ENCODE assay signal across 21 cellular contexts in the genomic region with DNA sequence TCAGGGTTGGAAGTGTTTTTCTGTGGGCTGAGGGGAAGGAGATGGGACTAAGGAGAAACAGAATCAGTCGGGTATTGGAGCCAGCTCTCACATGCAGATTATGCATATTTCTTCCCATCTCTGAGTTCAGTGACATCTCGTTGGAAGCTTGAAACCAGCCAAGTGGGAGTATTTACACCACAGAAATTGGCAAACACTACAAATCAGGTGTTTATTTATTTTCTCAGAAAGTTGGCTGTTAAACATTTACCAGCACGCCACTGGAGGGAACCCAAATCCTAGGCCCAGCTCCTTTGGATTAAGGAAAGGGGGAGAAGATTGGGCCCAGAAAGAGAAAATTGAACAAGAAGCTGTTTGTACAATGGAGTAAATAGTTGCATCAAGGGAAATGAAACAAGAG.
A peak's percentile ranks its signal among the peaks of the same experiment; 100 is the strongest.
DNase-seq lines count a peak whose midpoint lies in the region; ATAC-seq, FAIRE-seq and TF ChIP-seq lines count a peak whose summit lies in the region.
"Had no signal": no experiment of that assay in that cellular context is flagged by ENCODE, and none has a peak within 500 bp of the region (broad histone marks: within the 10 kb centered on the region; RNA-seq: fewer than 3 reads in every experiment).

No MANE protein-coding gene starts in this region.

- peaks cover 4% of the 10 kb centered on the region for H3K9me3 Mint-ChIP-seq in nephron progenitor cell
- H3K9me3 Mint-ChIP-seq: CD4-positive, CD25-positive, alpha-beta regulatory T cell; CD8-positive, alpha-beta memory T cell; GM23338; IgD-negative memory B cell had no signal

- TF ChIP-seq EP300 in K562 (IDR thresholded peaks at IDR 0.05; ENCODE audit: low read length), result no peak

- H3K36me3 Mint-ChIP-seq in nephron progenitor cell (ENCODE audit: low read depth), result no peaks in the 10 kb centered on the region
- H3K36me3 Mint-ChIP-seq: CD4-positive, CD25-positive, alpha-beta regulatory T cell; CD8-positive, alpha-beta memory T cell; IgD-negative memory B cell had no signal

- DNase-seq in HCT116 (ENCODE audit: low read depth, low spot score) (no peak), Karpas-422 (no peak), K562 (ENCODE audit: extremely low read depth in 1 of 4, low spot score in 3 of 4) (no peak), nephron progenitor cell (no peak), NCI-H2029 treated with DMSO at 0.1 percent for 48 hours (lab: John Stamatoyannopoulos, UW) (no peak), NCI-H128 (lab: John Stamatoyannopoulos, UW; ENCODE audit: unreplicated experiment) (no peak)
- DNase-seq: CD4-positive, CD25-positive, alpha-beta regulatory T cell; CD8-positive, alpha-beta memory T cell; COR-L47; DMS 273 treated with DMSO at 0.1 percent for 48 hours; DMS79; GDM1 had no signal

- H3K9ac ChIP-seq in HCT116 (ENCODE audit: low read length) (no peak overlapping the region), Karpas-422 (ENCODE audit: low read length) (no peak overlapping the region; the same call in 1 of the 2 replicates), K562 (ENCODE audit: insufficient read depth in 1 of 2, low read depth in 2 of 2, low read length in 2 of 2) (no peak overlapping the region)
- H3K9ac ChIP-seq: BLaER1 treated with 17β-estradiol and CSF1 and Interleukin-3, amounts not matched to agents 10 nM and 100 nM had no signal

- H3K9me2 ChIP-seq in HCT116 (ENCODE audit: insufficient read depth), result no peaks in the 10 kb centered on the region
- no peaks in the 10 kb centered on the region for H3K9me2 ChIP-seq in Karpas-422 (replicated peaks; ENCODE audit: insufficient read depth, low read length)

- FAIRE-seq in K562 (lab: Jason Lieb, UNC), result peak; percentile 23
- FAIRE-seq: GM12892, GM18507, H54, HepG2 had no signal

- H2AFZ ChIP-seq in HCT116 (ENCODE audit: low read depth, low read length, poor library complexity, severe bottlenecking), result no peak overlapping the region
- no peak overlapping the region for H2AFZ ChIP-seq in Karpas-422 (ENCODE audit: low read length)
- no peak overlapping the region for H2AFZ ChIP-seq in K562 (ENCODE audit: low read depth, low read length)
- H2AFZ ChIP-seq: GM23338 had no signal

- TF ChIP-seq CTCF in HCT116 (IDR thresholded peaks at IDR 0.05 in 2 of 3, conservative IDR thresholded peaks at IDR 0.05 in 1 of 3; ENCODE audit: borderline replicate concordance in 1 of 3, insufficient read depth in 1 of 3, low read depth in 2 of 3, low read length in 2 of 3) (peak in 1 of 3 experiments; percentile 19; a peak in 1 of 6 replicates), K562 (IDR thresholded peaks at IDR 0.05 in 2 of 3, conservative IDR thresholded peaks at IDR 0.05 in 1 of 3; ENCODE audit: insufficient read depth in 2 of 3, low read depth in 1 of 3, low read length in 3 of 3) (peak in 1 of 3 experiments; percentile 22; a peak in 1 of 6 replicates), nephron progenitor cell (IDR thresholded peaks at IDR 0.05) (no peak)

- intact Hi-C loops in HCT116 (cut with micrococcal nuclease), result no loop called here
- intact Hi-C loops in K562 (cut with micrococcal nuclease), result no loop called here

- H3K4me3 Mint-ChIP-seq in nephron progenitor cell, result no peak overlapping the region
- H3K4me3 Mint-ChIP-seq: B cell; CD4-positive, CD25-positive, alpha-beta regulatory T cell; GM23338 had no signal

- H4K20me1 ChIP-seq in HCT116 (ENCODE audit: insufficient read depth), result no peaks in the 10 kb centered on the region
- no peaks in the 10 kb centered on the region for H4K20me1 ChIP-seq in Karpas-422 (ENCODE audit: insufficient read depth, low read depth, low read length)
- no peaks in the 10 kb centered on the region for H4K20me1 ChIP-seq in K562 (replicated peaks; ENCODE audit: control insufficient read depth, insufficient read depth, low read length)
- H4K20me1 ChIP-seq: BLaER1 treated with 17β-estradiol and CSF1 and Interleukin-3, amounts not matched to agents 10 nM and 100 nM had no signal

- no peak overlapping the region for H3K4me2 ChIP-seq in HCT116 (ENCODE audit: low read length)
- H3K4me2 ChIP-seq in Karpas-422 (ENCODE audit: low read depth, low read length, poor library complexity, severe bottlenecking), result peak overlapping the region; percentile 60
- no peak overlapping the region for H3K4me2 ChIP-seq in K562 (ENCODE audit: insufficient read depth, low read length)
- H3K4me2 ChIP-seq: GM23338 had no signal

- TF ChIP-seq RAD21 in HCT116 (IDR thresholded peaks at IDR 0.05; ENCODE audit: low read depth), result peak; percentile 38; the same call in 1 of the 2 replicates
- 0 out of 4 replicates have a peak, but pooled peaks of 1 of the 2 experiments have one; percentile 6 for TF ChIP-seq RAD21 in K562 (CRISPR knock-in tag; conservative IDR thresholded peaks at IDR 0.05 in 1 of 2, IDR thresholded peaks at IDR 0.05 in 1 of 2)

- H3K9me3 ChIP-seq in HCT116 (ENCODE audit: control insufficient read depth in 1 of 2, insufficient read depth in 1 of 2, low read depth in 1 of 2, low read length in 2 of 2) (no peaks in the 10 kb centered on the region), Karpas-422 (ENCODE audit: low read length) (no peaks in the 10 kb centered on the region), K562 (replicated peaks; ENCODE audit: control insufficient read depth, insufficient read depth, low read depth, low read length) (no peaks in the 10 kb centered on the region)
- H3K9me3 ChIP-seq: BLaER1 treated with 17β-estradiol and CSF1 and Interleukin-3, amounts not matched to agents 10 nM and 100 nM had no signal

- in situ Hi-C loops in K562 (cut with MboI), result no loop called here

- 59% methylated on average over 3 of the region's 3 CpGs for WGBS in K562 (ENCODE audit: insufficient coverage, low coverage, missing lambda C conversion rate)

- CTCF ChIA-PET in HCT116 (lab: Charles Lee), result no interaction called here
- CTCF ChIA-PET in K562 (lab: Yijun Ruan, JAX; ENCODE audit: low intra/inter-chr PET ratio), result no interaction called here

- POLR2A ChIA-PET in HCT116 (lab: Charles Lee) (no interaction called here), K562 (lab: Yijun Ruan, JAX) (interaction anchor here (0.7 to 2.0 kb wide), 5 partner anchors 9 to 71 kb away, joined by 3 to 8 read pairs (median 4); no protein-coding TSS in a partner anchor)

- no peak for ATAC-seq in HCT116
- ATAC-seq in K562, result no peak
- ATAC-seq in HG03280 (IDR thresholded peaks at IDR 0.05; ENCODE audit: unreplicated experiment), result no peak
- ATAC-seq: HepG2 had no signal

- RAD21 ChIA-PET in HCT116 (lab: Charles Lee; ENCODE audit: low non-redundant PET in 1 of 2, low total read pairs in 2 of 2, uncharacterized antibody in 2 of 2, unreplicated experiment in 2 of 2), result no interaction called here

- H3K4me3 ChIP-seq in HCT116 (replicated peaks in 1 of 2; ENCODE audit: low read depth in 1 of 2, low read length in 2 of 2), result no peak overlapping the region
- H3K4me3 ChIP-seq in Karpas-422 (ENCODE audit: low read length), result no peak overlapping the region
- H3K4me3 ChIP-seq in K562, result no peak overlapping the region
- H3K4me3 ChIP-seq: BLaER1 treated with 17β-estradiol and CSF1 and Interleukin-3, amounts not matched to agents 10 nM and 100 nM; GM23338 had no signal

- peaks cover 0 to 6% of the 10 kb centered on the region in 2 experiments; a peak in 1 of 4 replicates for H3K4me1 ChIP-seq in HCT116 (ENCODE audit: control insufficient read depth in 1 of 2, insufficient read depth in 2 of 2, low read length in 2 of 2)
- peaks cover 30% of the 10 kb centered on the region for H3K4me1 ChIP-seq in Karpas-422 (ENCODE audit: low read length)
- peaks cover 9 to 19% of the 10 kb centered on the region in 2 experiments; a peak in 4 of 5 replicates for H3K4me1 ChIP-seq in K562 (replicated peaks in 1 of 2; ENCODE audit: control insufficient read depth in 2 of 2, insufficient read depth in 2 of 2, low read length in 2 of 2)

- H3K27me3 ChIP-seq in HCT116 (ENCODE audit: insufficient read depth, low read length), result no peaks in the 10 kb centered on the region
- H3K27me3 ChIP-seq in Karpas-422 (ENCODE audit: low read length), result no peaks in the 10 kb centered on the region
- H3K27me3 ChIP-seq in K562 (ENCODE audit: control insufficient read depth in 2 of 2, insufficient read depth in 2 of 2, low read length in 2 of 2), result no peaks in the 10 kb centered on the region
- H3K27me3 ChIP-seq: BLaER1 treated with 17β-estradiol and CSF1 and Interleukin-3, amounts not matched to agents 10 nM and 100 nM had no signal

- H3K79me2 ChIP-seq in HCT116 (ENCODE audit: insufficient read depth, low read length) (no peaks in the 10 kb centered on the region), Karpas-422 (ENCODE audit: low read length) (no peaks in the 10 kb centered on the region), K562 (ENCODE audit: control insufficient read depth, insufficient read depth, low read length) (no peaks in the 10 kb centered on the region)

- no peaks in the 10 kb centered on the region for H3K9me1 ChIP-seq in K562 (ENCODE audit: control insufficient read depth, insufficient read depth, low read length)

- H3K27ac Mint-ChIP-seq in nephron progenitor cell, result peak overlapping the region; percentile 2
- H3K27ac Mint-ChIP-seq: B cell; CD4-positive, CD25-positive, alpha-beta regulatory T cell; GM23338; IgD-negative memory B cell had no signal

- peaks cover 25% of the 10 kb centered on the region for H3K4me1 Mint-ChIP-seq in nephron progenitor cell
- H3K4me1 Mint-ChIP-seq: B cell; CD4-positive, CD25-positive, alpha-beta regulatory T cell; CD8-positive, alpha-beta memory T cell; GM23338; IgD-negative memory B cell had no signal

- no TSS peak for BruUV-seq in HCT116 (replicated peaks; lab: Mats Ljungman, UMichigan)
- no TSS peak for BruUV-seq in K562 (replicated peaks; lab: Mats Ljungman, UMichigan)

- H3K27ac ChIP-seq in HCT116 (ENCODE audit: low read depth, low read length) (no peak overlapping the region), Karpas-422 (ENCODE audit: low read length) (no peak overlapping the region), K562 (ENCODE audit: extremely low read depth, low read depth, low read length) (no peak overlapping the region)
- H3K27ac ChIP-seq: BLaER1 treated with 17β-estradiol and CSF1 and Interleukin-3, amounts not matched to agents 10 nM and 100 nM had no signal

- peaks cover 11% of the 10 kb centered on the region for H3K27me3 Mint-ChIP-seq in nephron progenitor cell (ENCODE audit: low read depth, poor library complexity)
- H3K27me3 Mint-ChIP-seq: IgD-negative memory B cell had no signal

- H3K36me3 ChIP-seq in HCT116 (ENCODE audit: control insufficient read depth in 1 of 2, insufficient read depth in 2 of 2, low read length in 2 of 2) (no peaks in the 10 kb centered on the region), Karpas-422 (ENCODE audit: insufficient read depth, low read length) (no peaks in the 10 kb centered on the region), K562 (ENCODE audit: control insufficient read depth, insufficient read depth, low read length) (no peaks in the 10 kb centered on the region)
- H3K36me3 ChIP-seq: BLaER1 treated with 17β-estradiol and CSF1 and Interleukin-3, amounts not matched to agents 10 nM and 100 nM had no signal

- TF ChIP-seq POLR2A in HCT116 (IDR thresholded peaks at IDR 0.05; ENCODE audit: borderline replicate concordance, extremely low read depth, insufficient read depth, insufficient read length) (no peak), K562 (conservative IDR thresholded peaks at IDR 0.05) (no peak)

TF ChIP-seq in HCT116, 20 proteins besides CTCF, POLR2A, EP300 and RAD21 (continues in another document):
- TF ChIP-seq JUND (IDR thresholded peaks at IDR 0.05), result no peak

TF ChIP-seq in K562, 482 proteins besides CTCF, POLR2A, EP300 and RAD21 (continues in another document):
- TF ChIP-seq MIER1 (IDR thresholded peaks at IDR 0.05; ENCODE audit: low read depth) (no peak), ERF (CRISPR knock-in tag; IDR thresholded peaks at IDR 0.05) (no peak)
